Comparison of ENCODE assay signal across 1 cellular context in genomic region chr4:40228497-40229365, GRCh38.
TF ChIP-seq lines count a peak whose summit lies in the region.

No MANE protein-coding gene starts in this region.

TF ChIP-seq in WTC11, 78 proteins besides CTCF, POLR2A, EP300 and RAD21 (continued from another document):
- no peak for TF ChIP-seq FOXP4 (CRISPR knock-in tag; IDR thresholded peaks at IDR 0.05)
- no peak for TF ChIP-seq KAT7 (CRISPR knock-in tag; IDR thresholded peaks at IDR 0.05; ENCODE audit: borderline replicate concordance)
- no peak for TF ChIP-seq GRHL2 (CRISPR knock-in tag; IDR thresholded peaks at IDR 0.05; ENCODE audit: insufficient replicate concordance, severe bottlenecking)
- no peak for TF ChIP-seq MAX (CRISPR knock-in tag; IDR thresholded peaks at IDR 0.05)
- TF ChIP-seq NFYB (CRISPR knock-in tag; conservative IDR thresholded peaks at IDR 0.05; ENCODE audit: low read depth), result no peak
- no peak for TF ChIP-seq GTF2I (CRISPR knock-in tag; conservative IDR thresholded peaks at IDR 0.05)
